Comparison of ENCODE assay signal across 1 cellular context in the genomic region with DNA sequence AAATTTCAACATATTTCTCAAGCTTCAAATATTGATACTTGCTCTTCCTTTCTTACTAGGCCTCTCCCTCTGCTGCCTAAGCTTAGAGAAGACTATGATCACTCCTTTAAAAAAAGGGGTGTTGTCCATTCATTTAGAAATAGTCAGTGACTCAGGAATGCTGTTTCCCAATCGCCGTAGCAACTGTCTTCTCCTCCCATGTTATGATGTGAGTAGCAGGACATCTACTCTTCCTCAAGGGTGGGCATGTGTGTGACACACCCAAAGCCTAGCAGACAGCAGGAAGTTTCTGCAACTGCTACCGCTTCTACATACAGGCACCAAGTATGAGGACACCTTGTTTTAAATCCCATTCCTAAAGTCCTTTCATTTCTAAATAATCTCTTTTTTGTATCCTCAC.
TF ChIP-seq lines count a peak whose summit lies in the region.

No MANE protein-coding gene starts in this region.

TF ChIP-seq in K562, 482 proteins besides CTCF, POLR2A, EP300 and RAD21 (continued from another document):
- TF ChIP-seq, protein P1, sequence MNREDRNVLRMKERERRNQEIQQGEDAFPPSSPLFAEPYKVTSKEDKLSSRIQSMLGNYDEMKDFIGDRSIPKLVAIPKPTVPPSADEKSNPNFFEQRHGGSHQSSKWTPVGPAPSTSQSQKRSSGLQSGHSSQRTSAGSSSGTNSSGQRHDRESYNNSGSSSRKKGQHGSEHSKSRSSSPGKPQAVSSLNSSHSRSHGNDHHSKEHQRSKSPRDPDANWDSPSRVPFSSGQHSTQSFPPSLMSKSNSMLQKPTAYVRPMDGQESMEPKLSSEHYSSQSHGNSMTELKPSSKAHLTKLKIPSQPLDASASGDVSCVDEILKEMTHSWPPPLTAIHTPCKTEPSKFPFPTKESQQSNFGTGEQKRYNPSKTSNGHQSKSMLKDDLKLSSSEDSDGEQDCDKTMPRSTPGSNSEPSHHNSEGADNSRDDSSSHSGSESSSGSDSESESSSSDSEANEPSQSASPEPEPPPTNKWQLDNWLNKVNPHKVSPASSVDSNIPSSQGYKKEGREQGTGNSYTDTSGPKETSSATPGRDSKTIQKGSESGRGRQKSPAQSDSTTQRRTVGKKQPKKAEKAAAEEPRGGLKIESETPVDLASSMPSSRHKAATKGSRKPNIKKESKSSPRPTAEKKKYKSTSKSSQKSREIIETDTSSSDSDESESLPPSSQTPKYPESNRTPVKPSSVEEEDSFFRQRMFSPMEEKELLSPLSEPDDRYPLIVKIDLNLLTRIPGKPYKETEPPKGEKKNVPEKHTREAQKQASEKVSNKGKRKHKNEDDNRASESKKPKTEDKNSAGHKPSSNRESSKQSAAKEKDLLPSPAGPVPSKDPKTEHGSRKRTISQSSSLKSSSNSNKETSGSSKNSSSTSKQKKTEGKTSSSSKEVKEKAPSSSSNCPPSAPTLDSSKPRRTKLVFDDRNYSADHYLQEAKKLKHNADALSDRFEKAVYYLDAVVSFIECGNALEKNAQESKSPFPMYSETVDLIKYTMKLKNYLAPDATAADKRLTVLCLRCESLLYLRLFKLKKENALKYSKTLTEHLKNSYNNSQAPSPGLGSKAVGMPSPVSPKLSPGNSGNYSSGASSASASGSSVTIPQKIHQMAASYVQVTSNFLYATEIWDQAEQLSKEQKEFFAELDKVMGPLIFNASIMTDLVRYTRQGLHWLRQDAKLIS (CRISPR knock-in tag; IDR thresholded peaks at IDR 0.05) = 0 out of 2 replicates have a peak, but pooled peaks have one; percentile 47
- TF ChIP-seq YY1 (IDR thresholded peaks at IDR 0.05; ENCODE audit: borderline replicate concordance in 1 of 3, control insufficient read depth in 1 of 3, extremely low read depth in 1 of 3, insufficient read depth in 3 of 3, insufficient read length in 1 of 3, insufficient replicate concordance in 2 of 3, low read depth in 1 of 3, low read length in 2 of 3) (peak in 1 of 3 experiments; percentile 23), JUND (IDR thresholded peaks at IDR 0.05; ENCODE audit: borderline replicate concordance, low read depth, low read length) (peak; percentile 63; the same call in 1 of the 2 replicates), JUND (tag; IDR thresholded peaks at IDR 0.05; ENCODE audit: borderline replicate concordance, low read depth, low read length) (peak; percentile 53; the same call in 1 of the 3 replicates), RBBP5 (IDR thresholded peaks at IDR 0.05; ENCODE audit: borderline replicate concordance, insufficient read depth, low read length, poor library complexity, severe bottlenecking) (peak; percentile 26)
- TF ChIP-seq, protein P2, sequence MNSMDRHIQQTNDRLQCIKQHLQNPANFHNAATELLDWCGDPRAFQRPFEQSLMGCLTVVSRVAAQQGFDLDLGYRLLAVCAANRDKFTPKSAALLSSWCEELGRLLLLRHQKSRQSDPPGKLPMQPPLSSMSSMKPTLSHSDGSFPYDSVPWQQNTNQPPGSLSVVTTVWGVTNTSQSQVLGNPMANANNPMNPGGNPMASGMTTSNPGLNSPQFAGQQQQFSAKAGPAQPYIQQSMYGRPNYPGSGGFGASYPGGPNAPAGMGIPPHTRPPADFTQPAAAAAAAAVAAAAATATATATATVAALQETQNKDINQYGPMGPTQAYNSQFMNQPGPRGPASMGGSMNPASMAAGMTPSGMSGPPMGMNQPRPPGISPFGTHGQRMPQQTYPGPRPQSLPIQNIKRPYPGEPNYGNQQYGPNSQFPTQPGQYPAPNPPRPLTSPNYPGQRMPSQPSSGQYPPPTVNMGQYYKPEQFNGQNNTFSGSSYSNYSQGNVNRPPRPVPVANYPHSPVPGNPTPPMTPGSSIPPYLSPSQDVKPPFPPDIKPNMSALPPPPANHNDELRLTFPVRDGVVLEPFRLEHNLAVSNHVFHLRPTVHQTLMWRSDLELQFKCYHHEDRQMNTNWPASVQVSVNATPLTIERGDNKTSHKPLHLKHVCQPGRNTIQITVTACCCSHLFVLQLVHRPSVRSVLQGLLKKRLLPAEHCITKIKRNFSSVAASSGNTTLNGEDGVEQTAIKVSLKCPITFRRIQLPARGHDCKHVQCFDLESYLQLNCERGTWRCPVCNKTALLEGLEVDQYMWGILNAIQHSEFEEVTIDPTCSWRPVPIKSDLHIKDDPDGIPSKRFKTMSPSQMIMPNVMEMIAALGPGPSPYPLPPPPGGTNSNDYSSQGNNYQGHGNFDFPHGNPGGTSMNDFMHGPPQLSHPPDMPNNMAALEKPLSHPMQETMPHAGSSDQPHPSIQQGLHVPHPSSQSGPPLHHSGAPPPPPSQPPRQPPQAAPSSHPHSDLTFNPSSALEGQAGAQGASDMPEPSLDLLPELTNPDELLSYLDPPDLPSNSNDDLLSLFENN (IDR thresholded peaks at IDR 0.05; ENCODE audit: low read depth in 2 of 2, low read length in 2 of 2) = no peak
- TF ChIP-seq, protein P3, sequence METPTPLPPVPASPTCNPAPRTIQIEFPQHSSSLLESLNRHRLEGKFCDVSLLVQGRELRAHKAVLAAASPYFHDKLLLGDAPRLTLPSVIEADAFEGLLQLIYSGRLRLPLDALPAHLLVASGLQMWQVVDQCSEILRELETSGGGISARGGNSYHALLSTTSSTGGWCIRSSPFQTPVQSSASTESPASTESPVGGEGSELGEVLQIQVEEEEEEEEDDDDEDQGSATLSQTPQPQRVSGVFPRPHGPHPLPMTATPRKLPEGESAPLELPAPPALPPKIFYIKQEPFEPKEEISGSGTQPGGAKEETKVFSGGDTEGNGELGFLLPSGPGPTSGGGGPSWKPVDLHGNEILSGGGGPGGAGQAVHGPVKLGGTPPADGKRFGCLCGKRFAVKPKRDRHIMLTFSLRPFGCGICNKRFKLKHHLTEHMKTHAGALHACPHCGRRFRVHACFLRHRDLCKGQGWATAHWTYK (CRISPR knock-in tag; IDR thresholded peaks at IDR 0.05) = no peak
- TF ChIP-seq, protein P4, sequence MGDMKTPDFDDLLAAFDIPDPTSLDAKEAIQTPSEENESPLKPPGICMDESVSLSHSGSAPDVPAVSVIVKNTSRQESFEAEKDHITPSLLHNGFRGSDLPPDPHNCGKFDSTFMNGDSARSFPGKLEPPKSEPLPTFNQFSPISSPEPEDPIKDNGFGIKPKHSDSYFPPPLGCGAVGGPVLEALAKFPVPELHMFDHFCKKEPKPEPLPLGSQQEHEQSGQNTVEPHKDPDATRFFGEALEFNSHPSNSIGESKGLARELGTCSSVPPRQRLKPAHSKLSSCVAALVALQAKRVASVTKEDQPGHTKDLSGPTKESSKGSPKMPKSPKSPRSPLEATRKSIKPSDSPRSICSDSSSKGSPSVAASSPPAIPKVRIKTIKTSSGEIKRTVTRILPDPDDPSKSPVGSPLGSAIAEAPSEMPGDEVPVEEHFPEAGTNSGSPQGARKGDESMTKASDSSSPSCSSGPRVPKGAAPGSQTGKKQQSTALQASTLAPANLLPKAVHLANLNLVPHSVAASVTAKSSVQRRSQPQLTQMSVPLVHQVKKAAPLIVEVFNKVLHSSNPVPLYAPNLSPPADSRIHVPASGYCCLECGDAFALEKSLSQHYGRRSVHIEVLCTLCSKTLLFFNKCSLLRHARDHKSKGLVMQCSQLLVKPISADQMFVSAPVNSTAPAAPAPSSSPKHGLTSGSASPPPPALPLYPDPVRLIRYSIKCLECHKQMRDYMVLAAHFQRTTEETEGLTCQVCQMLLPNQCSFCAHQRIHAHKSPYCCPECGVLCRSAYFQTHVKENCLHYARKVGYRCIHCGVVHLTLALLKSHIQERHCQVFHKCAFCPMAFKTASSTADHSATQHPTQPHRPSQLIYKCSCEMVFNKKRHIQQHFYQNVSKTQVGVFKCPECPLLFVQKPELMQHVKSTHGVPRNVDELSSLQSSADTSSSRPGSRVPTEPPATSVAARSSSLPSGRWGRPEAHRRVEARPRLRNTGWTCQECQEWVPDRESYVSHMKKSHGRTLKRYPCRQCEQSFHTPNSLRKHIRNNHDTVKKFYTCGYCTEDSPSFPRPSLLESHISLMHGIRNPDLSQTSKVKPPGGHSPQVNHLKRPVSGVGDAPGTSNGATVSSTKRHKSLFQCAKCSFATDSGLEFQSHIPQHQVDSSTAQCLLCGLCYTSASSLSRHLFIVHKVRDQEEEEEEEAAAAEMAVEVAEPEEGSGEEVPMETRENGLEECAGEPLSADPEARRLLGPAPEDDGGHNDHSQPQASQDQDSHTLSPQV (IDR thresholded peaks at IDR 0.05) = peak; percentile 35; the same call in 1 of the 2 replicates
- TF ChIP-seq, protein P5, sequence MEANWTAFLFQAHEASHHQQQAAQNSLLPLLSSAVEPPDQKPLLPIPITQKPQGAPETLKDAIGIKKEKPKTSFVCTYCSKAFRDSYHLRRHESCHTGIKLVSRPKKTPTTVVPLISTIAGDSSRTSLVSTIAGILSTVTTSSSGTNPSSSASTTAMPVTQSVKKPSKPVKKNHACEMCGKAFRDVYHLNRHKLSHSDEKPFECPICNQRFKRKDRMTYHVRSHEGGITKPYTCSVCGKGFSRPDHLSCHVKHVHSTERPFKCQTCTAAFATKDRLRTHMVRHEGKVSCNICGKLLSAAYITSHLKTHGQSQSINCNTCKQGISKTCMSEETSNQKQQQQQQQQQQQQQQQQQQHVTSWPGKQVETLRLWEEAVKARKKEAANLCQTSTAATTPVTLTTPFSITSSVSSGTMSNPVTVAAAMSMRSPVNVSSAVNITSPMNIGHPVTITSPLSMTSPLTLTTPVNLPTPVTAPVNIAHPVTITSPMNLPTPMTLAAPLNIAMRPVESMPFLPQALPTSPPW (CRISPR knock-in tag; IDR thresholded peaks at IDR 0.05) = no peak
- TF ChIP-seq, protein P6, sequence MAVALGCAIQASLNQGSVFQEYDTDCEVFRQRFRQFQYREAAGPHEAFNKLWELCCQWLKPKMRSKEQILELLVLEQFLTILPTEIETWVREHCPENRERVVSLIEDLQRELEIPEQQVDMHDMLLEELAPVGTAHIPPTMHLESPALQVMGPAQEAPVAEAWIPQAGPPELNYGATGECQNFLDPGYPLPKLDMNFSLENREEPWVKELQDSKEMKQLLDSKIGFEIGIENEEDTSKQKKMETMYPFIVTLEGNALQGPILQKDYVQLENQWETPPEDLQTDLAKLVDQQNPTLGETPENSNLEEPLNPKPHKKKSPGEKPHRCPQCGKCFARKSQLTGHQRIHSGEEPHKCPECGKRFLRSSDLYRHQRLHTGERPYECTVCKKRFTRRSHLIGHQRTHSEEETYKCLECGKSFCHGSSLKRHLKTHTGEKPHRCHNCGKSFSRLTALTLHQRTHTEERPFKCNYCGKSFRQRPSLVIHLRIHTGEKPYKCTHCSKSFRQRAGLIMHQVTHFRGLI (CRISPR knock-in tag; IDR thresholded peaks at IDR 0.05) = no peak
- TF ChIP-seq, protein P7, sequence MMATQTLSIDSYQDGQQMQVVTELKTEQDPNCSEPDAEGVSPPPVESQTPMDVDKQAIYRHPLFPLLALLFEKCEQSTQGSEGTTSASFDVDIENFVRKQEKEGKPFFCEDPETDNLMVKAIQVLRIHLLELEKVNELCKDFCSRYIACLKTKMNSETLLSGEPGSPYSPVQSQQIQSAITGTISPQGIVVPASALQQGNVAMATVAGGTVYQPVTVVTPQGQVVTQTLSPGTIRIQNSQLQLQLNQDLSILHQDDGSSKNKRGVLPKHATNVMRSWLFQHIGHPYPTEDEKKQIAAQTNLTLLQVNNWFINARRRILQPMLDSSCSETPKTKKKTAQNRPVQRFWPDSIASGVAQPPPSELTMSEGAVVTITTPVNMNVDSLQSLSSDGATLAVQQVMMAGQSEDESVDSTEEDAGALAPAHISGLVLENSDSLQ (IDR thresholded peaks at IDR 0.05) = peak; percentile 65
